In genomic region chr9:130354806-130355205, GRCh38 we compare ENCODE assay signal across 21 cellular contexts.
DNase-seq lines count a peak whose midpoint lies in the region; ATAC-seq, FAIRE-seq and TF ChIP-seq lines count a peak whose summit lies in the region.
"Had no signal": no experiment of that assay in that cellular context is flagged by ENCODE, and none has a peak within 500 bp of the region (broad histone marks: within the 10 kb centered on the region; RNA-seq: fewer than 3 reads in every experiment).

No MANE protein-coding gene starts in this region.

- H3K36me3 ChIP-seq in Panc1 (ENCODE audit: control insufficient read depth, insufficient read depth, low read length) (no peaks in the 10 kb centered on the region), K562 (ENCODE audit: control insufficient read depth, insufficient read depth, low read length) (no peaks in the 10 kb centered on the region)
- H3K36me3 ChIP-seq: BE2C, HAP-1 had no signal

- H3K9me3 Mint-ChIP-seq in stimulated activated effector memory CD8-positive, alpha-beta T cell treated with anti-CD3 and anti-CD28 coated beads, Interleukin-12 subunit alpha, Interleukin-12 subunit beta, amount 100 ng/mL, for 72 hours = no peaks in the 10 kb centered on the region
- H3K9me3 Mint-ChIP-seq: CD8-positive, alpha-beta T cell had no signal

- H4K20me1 ChIP-seq in K562 (replicated peaks; ENCODE audit: control insufficient read depth, insufficient read depth, low read length) = peaks cover 5% of the 10 kb centered on the region; the same call in 1 of the 2 replicates

- H3K9me3 ChIP-seq in Panc1 (ENCODE audit: control insufficient read depth, insufficient read depth, low read depth, low read length) (no peaks in the 10 kb centered on the region), K562 (replicated peaks; ENCODE audit: control insufficient read depth, insufficient read depth, low read depth, low read length) (no peaks in the 10 kb centered on the region)
- H3K9me3 ChIP-seq: BE2C, HAP-1 had no signal

- no peak overlapping the region for H2AFZ ChIP-seq in K562 (ENCODE audit: low read depth, low read length)

- H3K36me3 Mint-ChIP-seq in stimulated activated effector memory CD8-positive, alpha-beta T cell treated with anti-CD3 and anti-CD28 coated beads, Interleukin-12 subunit alpha, Interleukin-12 subunit beta, amount 100 ng/mL, for 72 hours = no peaks in the 10 kb centered on the region
- H3K36me3 Mint-ChIP-seq: CD8-positive, alpha-beta T cell had no signal

- no peak overlapping the region for H3K4me3 Mint-ChIP-seq in stimulated activated effector memory CD8-positive, alpha-beta T cell treated with anti-CD3 and anti-CD28 coated beads, Interleukin-12 subunit alpha, Interleukin-12 subunit beta, amount 100 ng/mL, for 72 hours
- H3K4me3 Mint-ChIP-seq: CD8-positive, alpha-beta T cell had no signal

- H3K4me1 ChIP-seq in Panc1 (ENCODE audit: control insufficient read depth, insufficient read depth, low read length) (no peaks in the 10 kb centered on the region), K562 (replicated peaks in 1 of 2; ENCODE audit: control insufficient read depth in 2 of 2, insufficient read depth in 2 of 2, low read length in 2 of 2) (peaks cover 0 to 8% of the 10 kb centered on the region in 2 experiments; a peak in 2 of 5 replicates)
- H3K4me1 ChIP-seq: BE2C, HAP-1 had no signal

- no peak for FAIRE-seq in K562 (lab: Jason Lieb, UNC)
- FAIRE-seq: A204.1, D721Med, G401.6, GM12891 had no signal

- H3K4me3 ChIP-seq in Panc1 (ENCODE audit: low read depth in 2 of 2, low read length in 2 of 2) (no peak overlapping the region), K562 (no peak overlapping the region)
- H3K4me3 ChIP-seq: HAP-1 had no signal

- POLR2A ChIA-PET in Panc1 (lab: Charles Lee) (no interaction called here), K562 (lab: Yijun Ruan, JAX) (no interaction called here)

- intact Hi-C loops in Panc1 (cut with micrococcal nuclease; ENCODE audit: unreplicated experiment) (no loop called here), K562 (cut with micrococcal nuclease) (no loop called here), left ventricle myocardium superior (cut with micrococcal nuclease) (no loop called here), sciatic nerve (cut with DNase I) (no loop called here)

- no peak overlapping the region for H3K4me2 ChIP-seq in K562 (ENCODE audit: insufficient read depth, low read length)

- H3K9ac ChIP-seq in K562 (ENCODE audit: insufficient read depth in 1 of 2, low read depth in 2 of 2, low read length in 2 of 2) = no peak overlapping the region

- H3K27me3 ChIP-seq in Panc1 (ENCODE audit: control insufficient read depth, insufficient read depth, low read length) (no peaks in the 10 kb centered on the region), K562 (ENCODE audit: control insufficient read depth in 2 of 2, insufficient read depth in 2 of 2, low read length in 2 of 2) (peaks cover 6 to 61% of the 10 kb centered on the region in 2 experiments; a peak in 3 of 5 replicates)
- H3K27me3 ChIP-seq: BE2C had no signal

- ATAC-seq in Panc1 (peak; percentile 33; the same call in 1 of the 2 replicates), K562 (0 out of 3 replicates have a peak, but pooled peaks have one; percentile 25), left ventricle myocardium superior (peak; percentile 73), sciatic nerve (peak; percentile 23)
- no peak for ATAC-seq in stimulated activated effector memory CD8-positive, alpha-beta T cell treated with anti-CD3 and anti-CD28 coated beads, Interleukin-12 subunit alpha, Interleukin-12 subunit beta, amount 100 ng/mL, for 72 hours
- ATAC-seq: CD8-positive, alpha-beta T cell had no signal

- H3K27ac Mint-ChIP-seq in stimulated activated effector memory CD8-positive, alpha-beta T cell treated with anti-CD3 and anti-CD28 coated beads, Interleukin-12 subunit alpha, Interleukin-12 subunit beta, amount 100 ng/mL, for 72 hours = no peak overlapping the region
- H3K27ac Mint-ChIP-seq: CD8-positive, alpha-beta T cell had no signal

- WGBS in K562 (ENCODE audit: insufficient coverage, low coverage, missing lambda C conversion rate) = 4% methylated on average over 17 of the region's 18 CpGs

- DNase-seq in Panc1 (ENCODE audit: low read depth, low spot score) (no peak), K562 (ENCODE audit: extremely low read depth in 1 of 4, low spot score in 3 of 4) (no peak), left ventricle myocardium superior (peak; percentile 72), sciatic nerve (ENCODE audit: low spot score) (no peak), dermis blood vessel endothelial cell (no peak), NCI-H510A treated with DMSO at 0.1 percent for 48 hours (lab: John Stamatoyannopoulos, UW) (no peak), SKM-1 (lab: John Stamatoyannopoulos, UW; ENCODE audit: unreplicated experiment) (no peak)
- DNase-seq in stimulated activated effector memory CD8-positive, alpha-beta T cell treated with anti-CD3 and anti-CD28 coated beads, Interleukin-12 subunit alpha, Interleukin-12 subunit beta, amount 100 ng/mL, for 72 hours (ENCODE audit: low spot score in 2 of 2) = no peak
- DNase-seq: BE2C; CD8-positive, alpha-beta T cell; COR-L47; DMS153; DMS79 treated with DMSO at 0.1 percent for 48 hours; EL; GOT3 had no signal

- H3K9me1 ChIP-seq in K562 (ENCODE audit: control insufficient read depth, insufficient read depth, low read length) = no peaks in the 10 kb centered on the region

- H3K27ac ChIP-seq in Panc1 (ENCODE audit: low read length) (no peak overlapping the region), K562 (ENCODE audit: extremely low read depth, low read depth, low read length) (no peak overlapping the region)
- H3K27ac ChIP-seq: C4-2B had no signal

- CTCF ChIA-PET in Panc1 (lab: Charles Lee) = no interaction called here
- CTCF ChIA-PET in K562 (lab: Yijun Ruan, JAX; ENCODE audit: low intra/inter-chr PET ratio) = interaction anchor here (0.6 kb wide), 1 partner anchor 44 kb away, joined by 3 read pairs; no protein-coding TSS in a partner anchor

- no peak for TF ChIP-seq CTCF in Panc1 (IDR thresholded peaks at IDR 0.05)
- no peak for TF ChIP-seq CTCF in K562 (IDR thresholded peaks at IDR 0.05 in 2 of 3, conservative IDR thresholded peaks at IDR 0.05 in 1 of 3; ENCODE audit: insufficient read depth in 2 of 3, low read depth in 1 of 3, low read length in 3 of 3)

- in situ Hi-C loops in Panc1 (cut with HindIII; ENCODE audit: low pct_unique_long_range_greater_than_20kb, low sequenced_read_pairs) (no loop called here), K562 (cut with MboI) (no loop called here)

- no peak for TF ChIP-seq EP300 in K562 (IDR thresholded peaks at IDR 0.05; ENCODE audit: low read length)

- BruUV-seq in Panc1 (replicated peaks; lab: Mats Ljungman, UMichigan) (no TSS peak), K562 (replicated peaks; lab: Mats Ljungman, UMichigan) (no TSS peak)

- TF ChIP-seq POLR2A in K562 (conservative IDR thresholded peaks at IDR 0.05) = no peak

- no peaks in the 10 kb centered on the region for H3K79me2 ChIP-seq in K562 (ENCODE audit: control insufficient read depth, insufficient read depth, low read length)

- H3K4me1 Mint-ChIP-seq in stimulated activated effector memory CD8-positive, alpha-beta T cell treated with anti-CD3 and anti-CD28 coated beads, Interleukin-12 subunit alpha, Interleukin-12 subunit beta, amount 100 ng/mL, for 72 hours = peaks cover 5% of the 10 kb centered on the region

- TF ChIP-seq RAD21 in K562 (CRISPR knock-in tag; conservative IDR thresholded peaks at IDR 0.05 in 1 of 2, IDR thresholded peaks at IDR 0.05 in 1 of 2) = no peak

TF ChIP-seq in K562, 482 proteins besides CTCF, POLR2A, EP300 and RAD21 (continues in another document):
- TF ChIP-seq SMAD4 (CRISPR knock-in tag; conservative IDR thresholded peaks at IDR 0.05) = no peak
- TF ChIP-seq ZNF311 (CRISPR knock-in tag; IDR thresholded peaks at IDR 0.05) = no peak
- TF ChIP-seq TSC22D4 (tag; IDR thresholded peaks at IDR 0.05) = no peak
- TF ChIP-seq NONO (IDR thresholded peaks at IDR 0.05; ENCODE audit: low read depth in 2 of 2, low read length in 1 of 2) = no peak
- TF ChIP-seq RBM34 (IDR thresholded peaks at IDR 0.05; ENCODE audit: borderline replicate concordance, insufficient read depth, low read length) = no peak
- no peak for TF ChIP-seq ZBTB49 (CRISPR knock-in tag; IDR thresholded peaks at IDR 0.05; ENCODE audit: borderline replicate concordance)
- no peak for TF ChIP-seq ZNF197 (CRISPR knock-in tag; IDR thresholded peaks at IDR 0.05; ENCODE audit: low read depth)
- TF ChIP-seq CHD1 (IDR thresholded peaks at IDR 0.05; ENCODE audit: low read length) = no peak
- no peak for TF ChIP-seq NFIX (CRISPR knock-in tag; IDR thresholded peaks at IDR 0.05; ENCODE audit: low read depth)
- TF ChIP-seq ZNF766 (CRISPR knock-in tag; conservative IDR thresholded peaks at IDR 0.05) = no peak
- no peak for TF ChIP-seq ZKSCAN8 (CRISPR knock-in tag; IDR thresholded peaks at IDR 0.05)
- no peak for TF ChIP-seq VEZF1 (CRISPR knock-in tag; IDR thresholded peaks at IDR 0.05)
- TF ChIP-seq NRF1 (conservative IDR thresholded peaks at IDR 0.05 in 1 of 2, IDR thresholded peaks at IDR 0.05 in 1 of 2) = no peak
